29 cellular contexts compared by ENCODE assay signal in genomic region chr15:101051291-101052030, GRCh38.
DNase-seq lines count a peak whose midpoint lies in the region; ATAC-seq and TF ChIP-seq lines count a peak whose summit lies in the region.
"Had no signal": no experiment of that assay in that cellular context is flagged by ENCODE, and none has a peak within 500 bp of the region (broad histone marks: within the 10 kb centered on the region; RNA-seq: fewer than 3 reads in every experiment).

No MANE protein-coding gene starts in this region.

- peaks cover 4% of the 10 kb centered on the region for H3K4me1 Mint-ChIP-seq in endodermal cell

- no peaks in the 10 kb centered on the region for H3K9me3 Mint-ChIP-seq in endodermal cell
- H3K9me3 Mint-ChIP-seq: activated B cell treated with CpG ODN at 0.5 μM for 24 hours; activated CD8-positive, alpha-beta T cell treated with anti-CD3 and anti-CD28 coated beads for 36 hours; activated T-cell treated with anti-CD3 and anti-CD28 coated beads, Interleukin-2, amount 50 U/mL, for 24 hours; effector memory CD8-positive, alpha-beta T cell; H9 had no signal

- 94 to 95% (median 94%) methylated on average over 24 to 28 of the region's 28 CpGs for WGBS in heart left ventricle, 4 donors
- 88 to 91% methylated on average over 21 to 28 of the region's 28 CpGs for WGBS in endodermal cell (ENCODE audit: insufficient coverage in 1 of 2, insufficient read length in 1 of 2), 2 experiments
- no CpG with 5 or more reads among the region's 28 CpGs for WGBS in neuronal stem cell (ENCODE audit: extremely low coverage in 2 of 2, insufficient read length in 2 of 2, insufficient replicate concordance in 1 of 2), 2 donors

- H3K4me3 ChIP-seq in heart left ventricle: no peak overlapping the region
- no peak overlapping the region for H3K4me3 ChIP-seq in endodermal cell (ENCODE audit: low read length)
- H3K4me3 ChIP-seq in neuronal stem cell (ENCODE audit: low read length in 2 of 2): no peak overlapping the region
- H3K4me3 ChIP-seq in vagina: no peak overlapping the region
- H3K4me3 ChIP-seq: A549, body of pancreas, left ventricle myocardium inferior, mucosa of descending colon had no signal

- H3K23ac ChIP-seq in neuronal stem cell (ENCODE audit: low read depth, low read length, poor library complexity): no peak overlapping the region

- H4K8ac ChIP-seq in neuronal stem cell (ENCODE audit: low read depth, low read length): no peak overlapping the region

- H3K36me3 ChIP-seq in heart left ventricle: peaks cover 0 to 79% (median 22%) of the 10 kb centered on the region in 9 donors
- H3K36me3 ChIP-seq in endodermal cell (ENCODE audit: control insufficient read depth, insufficient read depth, low read length): no peaks in the 10 kb centered on the region
- no peaks in the 10 kb centered on the region for H3K36me3 ChIP-seq in neuronal stem cell (replicated peaks in 1 of 2; ENCODE audit: control insufficient read depth in 2 of 2, insufficient read depth in 2 of 2, low read length in 2 of 2)
- H3K36me3 ChIP-seq in vagina: peaks cover 0 to 14% of the 10 kb centered on the region in 2 donors

- H3K27me3 Mint-ChIP-seq in endodermal cell (ENCODE audit: insufficient read depth): peaks cover 13% of the 10 kb centered on the region
- H3K27me3 Mint-ChIP-seq: activated B cell treated with CpG ODN at 0.5 μM for 24 hours; activated CD8-positive, alpha-beta T cell treated with anti-CD3 and anti-CD28 coated beads for 36 hours; activated T-cell treated with anti-CD3 and anti-CD28 coated beads, Interleukin-2, amount 50 U/mL, for 24 hours had no signal

- peak overlapping the region; percentile 24 for H2AK5ac ChIP-seq in neuronal stem cell (ENCODE audit: low read depth, low read length)

- H2BK120ac ChIP-seq in neuronal stem cell (ENCODE audit: low read depth, low read length): no peak overlapping the region

- H3K4me1 ChIP-seq in heart left ventricle (peaks cover 0 to 13% (median 0%) of the 10 kb centered on the region in 12 donors), endodermal cell (ENCODE audit: control insufficient read depth, insufficient read depth, low read length) (no peaks in the 10 kb centered on the region), neuronal stem cell (ENCODE audit: control insufficient read depth in 2 of 2, insufficient read depth in 1 of 2, low read depth in 1 of 2, low read length in 2 of 2) (peaks cover 3 to 16% of the 10 kb centered on the region in 2 donors), vagina (peaks cover 16% of the 10 kb centered on the region)
- H3K4me1 ChIP-seq: A549, body of pancreas had no signal

- H3K27me3 ChIP-seq in heart left ventricle: no peaks in the 10 kb centered on the region
- peaks cover 8% of the 10 kb centered on the region for H3K27me3 ChIP-seq in endodermal cell (ENCODE audit: control insufficient read depth, insufficient read depth, low read length, poor library complexity, severe bottlenecking)
- H3K27me3 ChIP-seq in neuronal stem cell (ENCODE audit: control insufficient read depth in 3 of 3, insufficient read depth in 3 of 3, low read depth in 1 of 3, low read length in 3 of 3): no peaks in the 10 kb centered on the region
- no peaks in the 10 kb centered on the region for H3K27me3 ChIP-seq in vagina
- H3K27me3 ChIP-seq: body of pancreas had no signal

- H3K27ac Mint-ChIP-seq in endodermal cell: no peak overlapping the region
- H3K27ac Mint-ChIP-seq: activated B cell treated with CpG ODN at 0.5 μM for 24 hours; activated CD8-positive, alpha-beta T cell treated with anti-CD3 and anti-CD28 coated beads for 36 hours; activated T-cell treated with anti-CD3 and anti-CD28 coated beads, Interleukin-2, amount 50 U/mL, for 24 hours; effector memory CD8-positive, alpha-beta T cell; H9 had no signal

- H3K27ac ChIP-seq in heart left ventricle: no peak overlapping the region
- no peak overlapping the region for H3K27ac ChIP-seq in endodermal cell (ENCODE audit: low read depth, low read length)
- H3K27ac ChIP-seq in neuronal stem cell (replicated peaks; ENCODE audit: low read length): no peak overlapping the region
- H3K27ac ChIP-seq in vagina: peak overlapping the region; percentile 68
- H3K27ac ChIP-seq: A549, body of pancreas, HL-60, left ventricle myocardium inferior had no signal

- no peak overlapping the region for H4K91ac ChIP-seq in neuronal stem cell (ENCODE audit: low read depth, low read length, poor library complexity)

- intact Hi-C loops in cardiac septum (cut with DNase I): no loop called here
- intact Hi-C loops in heart left ventricle (cut with DNase I): no loop called here
- intact Hi-C loops in vagina (cut with DNase I): no loop called here

- DNase-seq in cardiac septum (ENCODE audit: low spot score) (peak; percentile 63), heart left ventricle (no peak), endodermal cell (peak; percentile 34), neuronal stem cell (ENCODE audit: low spot score) (no peak), vagina (ENCODE audit: extremely low spot score in 2 of 2) (peak; percentile 72 to 77), CD1c-positive myeloid dendritic cell (ENCODE audit: extremely low spot score) (no peak), NCI-H187 (lab: John Stamatoyannopoulos, UW) (no peak), dermis blood vessel endothelial cell (no peak)
- DNase-seq: activated B cell treated with CpG ODN at 0.5 μM for 24 hours; activated CD8-positive, alpha-beta T cell treated with anti-CD3 and anti-CD28 coated beads for 36 hours; activated gamma-delta T cell treated with Interleukin-2 at 50 U/mL for 16 hours; activated T-cell treated with anti-CD3 and anti-CD28 coated beads, Interleukin-2, amount 50 U/mL, for 24 hours; body of pancreas; DND-41; effector memory CD8-positive, alpha-beta T cell; foreskin melanocyte; left ventricle myocardium inferior; NCI-H1048; NCI-H2029 treated with DMSO at 0.1 percent for 48 hours; NCI-H226; NCI-H748 treated with DMSO at 0.1 percent for 48 hours; small intestine; T1000 had no signal

- H3K36me3 Mint-ChIP-seq in endodermal cell (ENCODE audit: low read depth): no peaks in the 10 kb centered on the region

- TF ChIP-seq CTCF in heart left ventricle (IDR thresholded peaks at IDR 0.05) (no peak), endodermal cell (conservative IDR thresholded peaks at IDR 0.05) (no peak), vagina (IDR thresholded peaks at IDR 0.05) (no peak)

- H3K9me3 ChIP-seq in heart left ventricle (no peaks in the 10 kb centered on the region), endodermal cell (ENCODE audit: control insufficient read depth, low read length) (no peaks in the 10 kb centered on the region), neuronal stem cell (replicated peaks in 1 of 2; ENCODE audit: control insufficient read depth in 2 of 2, insufficient read depth in 1 of 2, low read depth in 1 of 2, low read length in 2 of 2) (no peaks in the 10 kb centered on the region), vagina (no peaks in the 10 kb centered on the region)
- H3K9me3 ChIP-seq: A549, body of pancreas, left ventricle myocardium inferior, mucosa of descending colon had no signal

- no peak overlapping the region for H2AFZ ChIP-seq in neuronal stem cell (ENCODE audit: low read length)

- H2BK15ac ChIP-seq in neuronal stem cell (ENCODE audit: low read length): peak overlapping the region; percentile 6

- H3K9ac ChIP-seq in endodermal cell (ENCODE audit: extremely low read depth, low read length, poor library complexity, severe bottlenecking) (no peak overlapping the region), neuronal stem cell (ENCODE audit: low read depth, low read length, poor library complexity) (no peak overlapping the region)

- TF ChIP-seq POLR2A in heart left ventricle (IDR thresholded peaks at IDR 0.05): no peak
- TF ChIP-seq POLR2A in vagina (IDR thresholded peaks at IDR 0.05): no peak

- no peak overlapping the region for H3K4me2 ChIP-seq in neuronal stem cell (ENCODE audit: insufficient read depth, low read length, poor library complexity, severe bottlenecking)
- H3K4me2 ChIP-seq: A549 had no signal

- peak overlapping the region; percentile 75 for H2BK12ac ChIP-seq in neuronal stem cell (ENCODE audit: low read length)

- H3K79me1 ChIP-seq in neuronal stem cell (ENCODE audit: low read depth, low read length): no peaks in the 10 kb centered on the region

- ATAC-seq in heart left ventricle: no peak
- ATAC-seq: A549; activated CD8-positive, alpha-beta T cell treated with anti-CD3 and anti-CD28 coated beads for 36 hours; body of pancreas; effector memory CD8-positive, alpha-beta T cell; esophagus mucosa; HepG2; mucosa of descending colon had no signal

- H3K14ac ChIP-seq in neuronal stem cell (ENCODE audit: low read length): no peak overlapping the region

- no peak overlapping the region for H3K4ac ChIP-seq in neuronal stem cell (ENCODE audit: low read length)

- peak overlapping the region; percentile 73 for H3K18ac ChIP-seq in neuronal stem cell (ENCODE audit: low read length)

- peak overlapping the region; percentile 11 for H2BK5ac ChIP-seq in neuronal stem cell (ENCODE audit: low read length)

- H3K4me3 Mint-ChIP-seq in endodermal cell: no peak overlapping the region
- H3K4me3 Mint-ChIP-seq: activated B cell treated with CpG ODN at 0.5 μM for 24 hours; activated CD8-positive, alpha-beta T cell treated with anti-CD3 and anti-CD28 coated beads for 36 hours; activated T-cell treated with anti-CD3 and anti-CD28 coated beads, Interleukin-2, amount 50 U/mL, for 24 hours; effector memory CD8-positive, alpha-beta T cell; H9 had no signal

Comparison
In these comparisons a context has a peak if more than half of its experiments do, and no peak if none do; other contexts are left out.
1. DNase-seq: peak in cardiac septum (single experiment), endodermal cell (single experiment) and vagina (2 of 2); none in heart left ventricle (0 of 5), neuronal stem cell (single experiment), CD1c-positive myeloid dendritic cell (single experiment), NCI-H187 (0 of 2) and dermis blood vessel endothelial cell (single experiment).